ENCODE assay signal across 8 cellular contexts in genomic region chr9:98807811-98808195, GRCh38. TPM values are rescaled to one million over a fixed set of nuclear protein-coding genes. Genes with fewer than 3 reads are reported as not detected.
DNase-seq lines count a peak whose midpoint lies in the region; ATAC-seq and TF ChIP-seq lines count a peak whose summit lies in the region.

No MANE protein-coding gene starts in this region.

- peak; percentile 48 for DNase-seq in ELR (ENCODE audit: low read depth)
- DNase-seq in activated B cell treated with CpG ODN at 0.5 μM for 24 hours, result no peak
- peak; percentile 65 for DNase-seq in retina
- no peak for DNase-seq in DMS79 (lab: John Stamatoyannopoulos, UW)
- no peak for DNase-seq in SKM-1 (lab: John Stamatoyannopoulos, UW; ENCODE audit: unreplicated experiment)

- intact Hi-C loops in activated B cell treated with CpG ODN at 0.5 μM for 24 hours (cut with micrococcal nuclease), result loop anchor here (1.0 kb wide), 1 partner anchor 12 kb away; the partner anchor contains the start of gene ANKS6

- no peaks in the 10 kb centered on the region for H3K9me3 Mint-ChIP-seq in activated B cell treated with CpG ODN at 0.5 μM for 24 hours

- peaks cover 18% of the 10 kb centered on the region for H3K4me1 Mint-ChIP-seq in activated B cell treated with CpG ODN at 0.5 μM for 24 hours

- TF ChIP-seq CTCF in activated B cell treated with CpG ODN at 0.5 μM for 24 hours (IDR thresholded peaks at IDR 0.05) (no peak), gastroesophageal sphincter (IDR thresholded peaks at IDR 0.05) (no peak)

- TF ChIP-seq EP300 in gastroesophageal sphincter (IDR thresholded peaks at IDR 0.05), result no peak

- peak; percentile 48 for ATAC-seq in HG02678 (IDR thresholded peaks at IDR 0.05; ENCODE audit: unreplicated experiment)
- ATAC-seq in activated B cell treated with CpG ODN at 0.5 μM for 24 hours (ENCODE audit: low read depth), result peak; percentile 59
- ATAC-seq in gastroesophageal sphincter, result peak; percentile 20
- ATAC-seq in HG03045 (IDR thresholded peaks at IDR 0.05; ENCODE audit: unreplicated experiment), result no peak

- H3K27me3 ChIP-seq in gastroesophageal sphincter, result no peaks in the 10 kb centered on the region

- 0% methylated on average over 6 of the region's 46 CpGs; no CpG with 5 or more reads in 1 of the 2 donors for WGBS in gastroesophageal sphincter (ENCODE audit: low coverage in 1 of 2), 2 donors

- CTCF ChIA-PET in activated B cell treated with CpG ODN at 0.5 μM for 24 hours (lab: Charles Lee), result interaction anchor here (1.4 kb wide), 1 partner anchor 10 kb away, joined by 3 read pairs; no protein-coding TSS in a partner anchor

- H3K9me3 ChIP-seq in gastroesophageal sphincter, result no peaks in the 10 kb centered on the region

- POLR2A ChIA-PET in activated B cell treated with CpG ODN at 0.5 μM for 24 hours (lab: Charles Lee), result interaction anchor here (0.8 to 1.3 kb wide), 3 partner anchors 11 to 551 kb away, joined by 3 to 12 read pairs (median 3); no protein-coding TSS in a partner anchor

- peak overlapping the region; percentile 86 for H3K4me3 Mint-ChIP-seq in activated B cell treated with CpG ODN at 0.5 μM for 24 hours

- H3K4me1 ChIP-seq in gastroesophageal sphincter, result peaks cover 0 to 65% (median 16%) of the 10 kb centered on the region in 3 donors

- H3K4me3 ChIP-seq in gastroesophageal sphincter, result peak overlapping the region; percentile 63 to 71

- H3K36me3 Mint-ChIP-seq in activated B cell treated with CpG ODN at 0.5 μM for 24 hours (ENCODE audit: low read depth), result no peaks in the 10 kb centered on the region

- H3K27ac ChIP-seq in gastroesophageal sphincter, result peak overlapping the region in 3 of 4 donors; percentile 84 to 87 (median 85)

- peaks cover 14% of the 10 kb centered on the region for H3K27me3 Mint-ChIP-seq in activated B cell treated with CpG ODN at 0.5 μM for 24 hours

- H3K36me3 ChIP-seq in gastroesophageal sphincter, result no peaks in the 10 kb centered on the region

- no peak for TF ChIP-seq POLR2A in gastroesophageal sphincter (IDR thresholded peaks at IDR 0.05)

- peak overlapping the region; percentile 18 for H3K27ac Mint-ChIP-seq in activated B cell treated with CpG ODN at 0.5 μM for 24 hours

RNA-seq across cellular contexts. Expression of gene GALNT12, which starts 0.3 kb away (rescaled TPM):
- total RNA-seq in activated B cell treated with CpG ODN at 0.5 μM for 24 hours (2.0 and 2.5 TPM in 2 replicates), gastroesophageal sphincter (10 to 100 TPM; 13.7 to 34.6 (median 15.2) TPM)

RNA-seq across cellular contexts. Expression of gene ANKS6, which starts 11.4 kb away (rescaled TPM):
- 12.1 and 14.8 TPM in 2 replicates for total RNA-seq in activated B cell treated with CpG ODN at 0.5 μM for 24 hours
- 10 to 100 TPM; 17.6 to 38.4 (median 22.8) TPM for total RNA-seq in gastroesophageal sphincter

Comparison
In these comparisons a context has a peak if more than half of its experiments do, and no peak if none do; other contexts are left out.
1. DNase-seq: peak in ELR (single experiment) and retina (single experiment); none in activated B cell treated with CpG ODN at 0.5 μM for 24 hours (single experiment), DMS79 (single experiment) and SKM-1 (single experiment).